In the genomic region with DNA sequence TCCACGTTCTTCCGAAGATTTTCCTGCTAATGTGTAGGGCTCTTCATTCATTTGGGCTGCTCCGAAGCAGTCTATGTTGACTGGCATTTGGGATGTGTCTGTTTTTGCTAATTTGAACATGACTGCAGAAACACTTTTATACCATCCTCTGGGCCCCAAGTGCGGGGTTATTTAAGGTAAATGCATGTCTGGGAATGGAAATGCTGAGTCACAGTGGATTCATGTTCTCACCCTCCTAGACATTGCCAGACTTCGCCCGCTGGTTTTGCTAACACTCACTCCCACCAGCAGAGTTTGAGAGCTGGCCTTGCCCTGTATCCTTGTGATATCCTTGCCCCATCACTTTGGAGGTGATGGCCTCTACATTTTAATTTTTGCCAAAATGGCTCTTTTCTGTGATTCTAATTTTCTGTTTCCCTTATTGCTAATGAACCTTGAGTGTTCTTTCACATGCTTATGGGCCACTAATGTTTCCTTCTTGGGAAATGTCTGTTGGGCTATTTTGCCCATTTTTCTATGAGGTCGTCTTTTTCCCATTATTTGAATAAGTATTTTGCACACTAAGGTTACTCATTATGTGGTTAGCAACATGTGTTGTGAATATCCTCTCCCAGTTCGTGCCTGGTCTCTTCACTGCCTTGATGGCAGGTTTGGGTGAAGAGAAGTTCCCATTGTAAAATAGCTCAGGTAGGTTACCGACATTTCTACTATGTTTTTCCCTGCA, we compare ENCODE assay signal across 12 cellular contexts.
DNase-seq lines count a peak whose midpoint lies in the region; ATAC-seq and TF ChIP-seq lines count a peak whose summit lies in the region.
"Had no signal": no experiment of that assay in that cellular context is flagged by ENCODE, and none has a peak within 500 bp of the region (broad histone marks: within the 10 kb centered on the region; RNA-seq: fewer than 3 reads in every experiment).

No MANE protein-coding gene starts in this region.

- BruUV-seq in PC-3 (replicated peaks; lab: Mats Ljungman, UMichigan) = no TSS peak

- TF ChIP-seq CTCF in PC-3 (conservative IDR thresholded peaks at IDR 0.05; ENCODE audit: low read depth, low read length) (no peak), chondrocyte (IDR thresholded peaks at IDR 0.05) (no peak), nephron (IDR thresholded peaks at IDR 0.05; ENCODE audit: unreplicated experiment in 3 of 3) (no peak)

- H3K4me2 ChIP-seq in PC-3 (ENCODE audit: low read length) = 0 out of 2 replicates have a peak overlapping the region, but pooled peaks have one; percentile 12

- CTCF ChIA-PET in PC-3 (lab: Charles Lee) = no interaction called here

- H3K4me3 Mint-ChIP-seq in chondrocyte (ENCODE audit: unreplicated experiment) = no peak overlapping the region
- peak overlapping the region in 1 of 3 experiments; percentile 2 for H3K4me3 Mint-ChIP-seq in nephron

- H3K27ac Mint-ChIP-seq in chondrocyte (ENCODE audit: unreplicated experiment) (peak overlapping the region; percentile 96), nephron (peak overlapping the region; percentile 68 to 94 (median 77))
- H3K27ac Mint-ChIP-seq: activated naive CD4-positive, alpha-beta T cell treated with anti-CD3 and anti-CD28 coated beads, Interleukin-2, amount 50 U/mL, for 72 hours had no signal

- H3F3A ChIP-seq in PC-3 (ENCODE audit: low read length, unreplicated experiment) = no peaks in the 10 kb centered on the region

- H3K36me3 ChIP-seq in PC-3 (ENCODE audit: low read depth, low read length) = no peaks in the 10 kb centered on the region

- ATAC-seq in PC-3 (no peak), GM18505 (IDR thresholded peaks at IDR 0.05; ENCODE audit: unreplicated experiment) (no peak)
- ATAC-seq: activated naive CD4-positive, alpha-beta T cell treated with anti-CD3 and anti-CD28 coated beads, Interleukin-2, amount 50 U/mL, for 72 hours; Right ventricle myocardium inferior had no signal

- H3K4me3 ChIP-seq in PC-3 (ENCODE audit: low read length) = no peak overlapping the region

- no peaks in the 10 kb centered on the region for H3K27me3 ChIP-seq in PC-3 (ENCODE audit: low read length)

- H3K9me3 ChIP-seq in PC-3 (ENCODE audit: low read length) = no peaks in the 10 kb centered on the region

- no peaks in the 10 kb centered on the region for H4K20me1 ChIP-seq in PC-3 (ENCODE audit: low read length)

- POLR2A ChIA-PET in PC-3 (lab: Charles Lee; ENCODE audit: unreplicated experiment) = no interaction called here

- no peak overlapping the region for H3K9ac ChIP-seq in PC-3 (ENCODE audit: low read length)
- H3K9ac ChIP-seq: parathyroid adenoma had no signal

- H3K27me3 Mint-ChIP-seq in chondrocyte (ENCODE audit: low read depth) = no peaks in the 10 kb centered on the region
- H3K27me3 Mint-ChIP-seq in nephron (ENCODE audit: low read depth) = peaks cover 12% of the 10 kb centered on the region

- no peaks in the 10 kb centered on the region for H3K9me3 Mint-ChIP-seq in chondrocyte (ENCODE audit: low read depth)
- no peaks in the 10 kb centered on the region for H3K9me3 Mint-ChIP-seq in nephron

- TF ChIP-seq POLR2A in GM18505 (IDR thresholded peaks at IDR 0.05; ENCODE audit: borderline replicate concordance, extremely low read depth, insufficient read depth, insufficient read length) = no peak

- H3K36me3 Mint-ChIP-seq in chondrocyte (ENCODE audit: low read depth) (peaks cover 4% of the 10 kb centered on the region), nephron (ENCODE audit: low read depth) (peaks cover 15% of the 10 kb centered on the region)
- H3K36me3 Mint-ChIP-seq: activated naive CD4-positive, alpha-beta T cell treated with anti-CD3 and anti-CD28 coated beads, Interleukin-2, amount 50 U/mL, for 72 hours had no signal

- peaks cover 92% of the 10 kb centered on the region for H3K4me1 Mint-ChIP-seq in chondrocyte (ENCODE audit: low read depth)
- peaks cover 78% of the 10 kb centered on the region for H3K4me1 Mint-ChIP-seq in nephron

- H3K79me2 ChIP-seq in PC-3 (ENCODE audit: low read length) = no peaks in the 10 kb centered on the region
- H3K79me2 ChIP-seq: parathyroid adenoma had no signal

- H3K4me1 ChIP-seq in PC-3 (ENCODE audit: insufficient read depth, low read length) = peaks cover 50% of the 10 kb centered on the region
- H3K4me1 ChIP-seq: parathyroid adenoma had no signal

- DNase-seq in Daoy (ENCODE audit: low read depth) = peak; percentile 85
- DNase-seq in PC-3 = peak; percentile 34
- no peak for DNase-seq in chondrocyte (ENCODE audit: low spot score)
- no peak for DNase-seq in activated effector memory CD4-positive, alpha-beta T cell treated with Interleukin-2 at 50 U/mL for 16 hours
- DNase-seq in DMS153 treated with DMSO at 0.1 percent for 48 hours (lab: John Stamatoyannopoulos, UW; ENCODE audit: unreplicated experiment) = no peak
- DNase-seq in effector CD8-positive, alpha-beta T cell (lab: John Stamatoyannopoulos, UW) = no peak
- DNase-seq: NCI-H2171 treated with DMSO at 0.1 percent for 48 hours had no signal

- H3K9me2 ChIP-seq in PC-3 (replicated peaks; ENCODE audit: low read length) = no peaks in the 10 kb centered on the region

- H3K27ac ChIP-seq in PC-3 (ENCODE audit: low read length) = peak overlapping the region; percentile 30; the same call in 1 of the 2 replicates
- H3K27ac ChIP-seq: parathyroid adenoma had no signal

- H2AFZ ChIP-seq in PC-3 (ENCODE audit: low read length) = no peak overlapping the region
- H2AFZ ChIP-seq: parathyroid adenoma had no signal

- intact Hi-C loops in PC-3 (cut with micrococcal nuclease) = loop anchor here (5.0 kb wide), 2 partner anchors 72 to 138 kb away; no protein-coding TSS in a partner anchor

Comparison
In these comparisons a context has a peak if more than half of its experiments do, and no peak if none do; other contexts are left out.
1. DNase-seq: peak in Daoy (single experiment) and PC-3 (single experiment); none in chondrocyte (single experiment), activated effector memory CD4-positive, alpha-beta T cell treated with Interleukin-2 at 50 U/mL for 16 hours (single experiment), DMS153 treated with DMSO at 0.1 percent for 48 hours (single experiment) and effector CD8-positive, alpha-beta T cell (single experiment).